ENCODE assay signal across 21 cellular contexts in the genomic region with DNA sequence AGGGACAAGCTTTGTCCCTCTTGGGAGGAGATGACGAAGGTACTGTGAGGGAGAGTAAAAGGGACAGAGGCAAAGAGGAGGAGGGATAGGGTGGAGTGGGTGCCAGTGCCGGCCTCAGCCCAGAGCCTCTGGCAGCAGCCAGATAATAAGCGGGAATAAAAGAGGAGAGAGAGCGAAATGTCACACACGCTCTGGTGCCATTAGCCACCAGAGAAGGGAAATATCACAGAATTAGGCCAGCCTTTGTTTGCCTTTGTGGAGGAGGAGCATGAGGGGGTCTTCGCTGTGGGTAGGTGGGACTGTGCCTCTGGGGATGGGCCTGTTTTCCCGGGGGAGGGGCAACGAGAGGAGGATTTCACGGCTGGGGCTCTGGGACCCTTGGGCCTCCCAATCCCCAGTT.
A peak's percentile ranks its signal among the peaks of the same experiment; 100 is the strongest.
DNase-seq lines count a peak whose midpoint lies in the region; ATAC-seq and TF ChIP-seq lines count a peak whose summit lies in the region.
"Had no signal": no experiment of that assay in that cellular context is flagged by ENCODE, and none has a peak within 500 bp of the region (broad histone marks: within the 10 kb centered on the region; RNA-seq: fewer than 3 reads in every experiment).

No MANE protein-coding gene starts in this region.

- H4K20me1 ChIP-seq in H9 (ENCODE audit: control insufficient read depth, insufficient read depth, insufficient read length) = no peaks in the 10 kb centered on the region
- no peaks in the 10 kb centered on the region for H4K20me1 ChIP-seq in osteoblast (ENCODE audit: insufficient read depth, low read length)

- H3K56ac ChIP-seq in H9 (ENCODE audit: insufficient read length, low read depth, low read length) = no peak overlapping the region

- H2AK5ac ChIP-seq in H9 (ENCODE audit: insufficient read length, low read length) = no peak overlapping the region

- no peak overlapping the region for H3K4me3 ChIP-seq in osteoblast (ENCODE audit: insufficient read depth, low read length)

- H3K4me1 ChIP-seq in H9 (ENCODE audit: insufficient read depth, low read length) (0 out of 2 replicates have a peak, but pooled peaks cover 3% of the 10 kb centered on the region), osteoblast (ENCODE audit: insufficient read depth, low read length) (peaks cover 15% of the 10 kb centered on the region)

- H3K36me3 Mint-ChIP-seq in H9 (ENCODE audit: insufficient read depth in 1 of 3, low read depth in 3 of 3) (no peaks in the 10 kb centered on the region), glutamatergic neuron (ENCODE audit: unreplicated experiment) (no peaks in the 10 kb centered on the region)
- H3K36me3 Mint-ChIP-seq: CD8-positive, alpha-beta memory T cell had no signal

- no peak for DNase-seq in H9
- DNase-seq in glutamatergic neuron = no peak
- DNase-seq in osteoblast (ENCODE audit: insufficient read length, low spot score, missing footprints) = peak; percentile 63
- no peak for DNase-seq in A172 (ENCODE audit: low spot score)
- DNase-seq: ACHN; CD8-positive, alpha-beta memory T cell; DMS53; EL; KG1; NCI-H1417; NCI-H187 treated with DMSO at 0.1 percent for 48 hours; NCI-H446; NCI-H526 treated with DMSO at 0.1 percent for 48 hours; OCI-M1; SHP77 treated with DMSO at 0.1 percent for 48 hours; SK-N-SH had no signal

- H4K91ac ChIP-seq in H9 (ENCODE audit: insufficient read length, low read depth, low read length) = no peak overlapping the region

- H3K27me3 Mint-ChIP-seq in H9 (ENCODE audit: low read depth) (peaks cover 7% of the 10 kb centered on the region), glutamatergic neuron (ENCODE audit: unreplicated experiment) (peaks cover 10% of the 10 kb centered on the region)

- TF ChIP-seq CTCF in H9 (conservative IDR thresholded peaks at IDR 0.05) (no peak), glutamatergic neuron (IDR thresholded peaks at IDR 0.05; ENCODE audit: partially characterized antibody, unreplicated experiment) (no peak), osteoblast (IDR thresholded peaks at IDR 0.05; ENCODE audit: extremely low read depth, low read depth, low read length) (no peak)

- H3K23ac ChIP-seq in H9 (ENCODE audit: insufficient read length, low read depth, low read length) = no peak overlapping the region

- no peaks in the 10 kb centered on the region for H3K9me3 Mint-ChIP-seq in H9
- H3K9me3 Mint-ChIP-seq in glutamatergic neuron (ENCODE audit: unreplicated experiment) = peaks cover 5% of the 10 kb centered on the region
- H3K9me3 Mint-ChIP-seq: CD8-positive, alpha-beta memory T cell had no signal

- no peaks in the 10 kb centered on the region for H3K27me3 ChIP-seq in H9 (ENCODE audit: insufficient read depth, low read length)
- H3K27me3 ChIP-seq in osteoblast (ENCODE audit: insufficient read depth, low read length) = peaks cover 10% of the 10 kb centered on the region

- no peak overlapping the region for H3K18ac ChIP-seq in H9 (ENCODE audit: insufficient read length, low read depth, low read length)

- H3T11ph ChIP-seq in H9 (ENCODE audit: low read length) = no peak overlapping the region

- H3K9me3 ChIP-seq in H9 (ENCODE audit: control insufficient read depth, low read depth, low read length) (no peaks in the 10 kb centered on the region), osteoblast (ENCODE audit: low read depth, low read length) (no peaks in the 10 kb centered on the region)
- H3K9me3 ChIP-seq: SK-N-SH had no signal

- H3K14ac ChIP-seq in H9 (ENCODE audit: insufficient read depth, low read length) = no peak overlapping the region

- no peak overlapping the region for H4K5ac ChIP-seq in H9 (ENCODE audit: insufficient read length, low read depth, low read length)

- H3K4me1 Mint-ChIP-seq in H9 (peaks cover 36 to 41% of the 10 kb centered on the region in 2 experiments), glutamatergic neuron (ENCODE audit: low read depth, unreplicated experiment) (peaks cover 24% of the 10 kb centered on the region)

- no peak overlapping the region for H2BK15ac ChIP-seq in H9 (ENCODE audit: low read depth, low read length)

- H3K4me3 Mint-ChIP-seq in H9 (no peak overlapping the region), glutamatergic neuron (ENCODE audit: unreplicated experiment) (no peak overlapping the region)
- H3K4me3 Mint-ChIP-seq: CD8-positive, alpha-beta memory T cell had no signal

- H3K4me2 ChIP-seq in H9 (ENCODE audit: insufficient read depth, insufficient read length, low read length) (no peak overlapping the region), osteoblast (ENCODE audit: insufficient read depth, low read length) (no peak overlapping the region)
- H3K4me2 ChIP-seq: SK-N-SH had no signal

- no peaks in the 10 kb centered on the region for H3K36me3 ChIP-seq in osteoblast (ENCODE audit: insufficient read depth, low read length)

- no peak overlapping the region for H2BK120ac ChIP-seq in H9 (ENCODE audit: low read depth, low read length, poor library complexity, severe bottlenecking)

- no peak overlapping the region for H3K27ac ChIP-seq in H9 (ENCODE audit: insufficient read length, low read depth, low read length)
- H3K27ac ChIP-seq in angular gyrus (ENCODE audit: low read depth, low read length) = peak overlapping the region; percentile 62
- H3K27ac ChIP-seq in osteoblast (ENCODE audit: low read depth, low read length) = no peak overlapping the region

- no peak overlapping the region for H2BK20ac ChIP-seq in H9 (ENCODE audit: low read depth, low read length, poor library complexity, severe bottlenecking)

- H3K27ac Mint-ChIP-seq in H9 = peak overlapping the region in 2 of 3 experiments; percentile 40 to 72; a peak in 3 of 7 replicates
- peak overlapping the region; percentile 22 for H3K27ac Mint-ChIP-seq in glutamatergic neuron (ENCODE audit: unreplicated experiment)
- H3K27ac Mint-ChIP-seq: CD8-positive, alpha-beta memory T cell had no signal

- no peak overlapping the region for H3K9ac ChIP-seq in H9 (ENCODE audit: extremely low read depth, insufficient read length, low read length)
- H3K9ac ChIP-seq: SK-N-SH had no signal

- no CpG with 5 or more reads among the region's 9 CpGs for WGBS in H9 (ENCODE audit: extremely low coverage, insufficient read length, low lambda C conversion rate)

- ATAC-seq in HG02610 (IDR thresholded peaks at IDR 0.05; ENCODE audit: unreplicated experiment) (no peak), HG03135 (IDR thresholded peaks at IDR 0.05; ENCODE audit: unreplicated experiment) (no peak)
- ATAC-seq: HCT116, HepG2 had no signal

- no peak overlapping the region for H2AFZ ChIP-seq in H9 (ENCODE audit: low read length)
- H2AFZ ChIP-seq in osteoblast (ENCODE audit: low read length) = no peak overlapping the region

- H2BK12ac ChIP-seq in H9 (ENCODE audit: insufficient read length, low read depth, low read length) = no peak overlapping the region

- no peak overlapping the region for H2BK5ac ChIP-seq in H9 (ENCODE audit: insufficient read length, low read length)

- H3K4ac ChIP-seq in H9 (ENCODE audit: low read depth, low read length) = no peak overlapping the region

- no peaks in the 10 kb centered on the region for H3K79me1 ChIP-seq in H9 (ENCODE audit: insufficient read depth, low read depth, low read length, poor library complexity, severe bottlenecking)

- no peaks in the 10 kb centered on the region for H3K79me2 ChIP-seq in H9 (ENCODE audit: insufficient read depth, low read length)
- no peaks in the 10 kb centered on the region for H3K79me2 ChIP-seq in osteoblast (ENCODE audit: insufficient read depth, low read length)

- no peaks in the 10 kb centered on the region for H3K23me2 ChIP-seq in H9 (ENCODE audit: insufficient read length, low read depth, low read length, poor library complexity, severe bottlenecking)

- H4K8ac ChIP-seq in H9 (replicated peaks; ENCODE audit: insufficient read length, low read depth, low read length) = no peak overlapping the region
